16 cellular contexts compared by ENCODE assay signal in genomic region chr21:43627527-43627926, GRCh38.
"Had no signal": no experiment of that assay in that cellular context is flagged by ENCODE, and none has a peak within 500 bp of the region (broad histone marks: within the 10 kb centered on the region; RNA-seq: fewer than 3 reads in every experiment).

No MANE protein-coding gene starts in this region.

- H3K4me3 ChIP-seq: colonic mucosa, lung, pancreas, right lobe of liver, testis, tibial artery, upper lobe of left lung had no signal

- H3K27me3 ChIP-seq: colonic mucosa, pancreas, right lobe of liver, testis, tibial artery, upper lobe of left lung had no signal

- H3K9me3 ChIP-seq: colonic mucosa, neutrophil, pancreas, right lobe of liver, testis had no signal

- DNase-seq: colonic mucosa; effector CD8-positive, alpha-beta T cell; endodermal cell; naive B cell; pancreas; right lobe of liver; stimulated activated CD4-positive, alpha-beta T cell treated with anti-CD3 and anti-CD28 coated beads, Interleukin-2, amount 100 ng/mL, for 24 hours; stimulated activated CD4-positive, alpha-beta T cell treated with anti-CD3 and anti-CD28 coated beads, Interleukin-4, amount 100 ng/mL, for 4 hours; stimulated activated naive CD8-positive, alpha-beta T cell treated with anti-CD3 and anti-CD28 coated beads, Interleukin-15, Interleukin-2, amounts not matched to agents 100 U/mL and 50 U/mL, for 24 hours; substantia nigra; testis; tibial artery; upper lobe of left lung had no signal

- H3K27ac ChIP-seq: colonic mucosa, epithelial cell of prostate, neutrophil, pancreas, right lobe of liver, testis, tibial artery, upper lobe of left lung had no signal

- H3K36me3 ChIP-seq: colonic mucosa, neutrophil, pancreas, right lobe of liver, tibial artery, upper lobe of left lung had no signal

- H3K4me1 ChIP-seq: colonic mucosa, pancreas, right lobe of liver, tibial artery, upper lobe of left lung had no signal
